In genomic region chr21:33080376-33080775, GRCh38 we compare ENCODE assay signal across 21 cellular contexts. TPM values are rescaled to one million over a fixed set of nuclear protein-coding genes. Genes with fewer than 3 reads are reported as not detected.
"Had no signal": no experiment of that assay in that cellular context is flagged by ENCODE, and none has a peak within 500 bp of the region (broad histone marks: within the 10 kb centered on the region; RNA-seq: fewer than 3 reads in every experiment).

No MANE protein-coding gene starts in this region.

- H3K4me3 ChIP-seq: breast epithelium, esophagus muscularis mucosa, gastroesophageal sphincter, heart left ventricle, lung, spleen, tibial nerve, uterus had no signal

- DNase-seq: activated CD4-positive, alpha-beta T cell treated with anti-CD3 and anti-CD28 coated beads for 48 hours; activated CD8-positive, alpha-beta T cell treated with anti-CD3 and anti-CD28 coated beads for 36 hours; activated T-cell treated with anti-CD3 and anti-CD28 coated beads, Interleukin-2, amount 50 U/mL, for 24 hours; effector CD8-positive, alpha-beta T cell; heart left ventricle; kidney; nephron progenitor cell; spleen; stimulated activated CD4-positive, alpha-beta T cell treated with anti-CD3 and anti-CD28 coated beads, Interleukin-4, amount 100 ng/mL, for 4 hours; stimulated activated naive CD4-positive, alpha-beta T cell; uterus had no signal

- H3K9me3 ChIP-seq: breast epithelium, esophagus muscularis mucosa, gastroesophageal sphincter, heart left ventricle, spleen, tibial nerve, uterus had no signal

- H3K4me1 ChIP-seq: breast epithelium, gastroesophageal sphincter, heart left ventricle, spleen, uterus had no signal

- H3K27me3 ChIP-seq: breast epithelium, uterus had no signal

- H3K36me3 ChIP-seq: breast epithelium, esophagus muscularis mucosa, gastroesophageal sphincter, heart left ventricle, spleen, tibial nerve, uterus had no signal

- H3K27ac ChIP-seq: breast epithelium, esophagus muscularis mucosa, gastroesophageal sphincter, heart left ventricle, spleen, tibial nerve, uterus had no signal

RNA-seq across cellular contexts. Expression of gene OLIG1, which starts 10.4 kb away (rescaled TPM):
- total RNA-seq: astrocyte, breast epithelium, endothelial cell of umbilical vein, esophagus muscularis mucosa, gastroesophageal sphincter, left lobe of liver, mesothelial cell of epicardium, renal cortical epithelial cell, tibial nerve, uterus had no signal

RNA-seq across cellular contexts. Expression of gene OLIG2, which starts 54.6 kb away (rescaled TPM):
- total RNA-seq: activated CD8-positive, alpha-beta T cell treated with anti-CD3 and anti-CD28 coated beads for 36 hours; breast epithelium; endothelial cell of umbilical vein; esophagus muscularis mucosa; gastroesophageal sphincter; heart left ventricle; kidney; left lobe of liver; renal cortical epithelial cell; uterus had no signal
